8 cellular contexts compared by ENCODE assay signal in genomic region chr22:31944700-31945477, GRCh38. TPM values are rescaled to one million over a fixed set of nuclear protein-coding genes. Genes with fewer than 3 reads are reported as not detected.
DNase-seq lines count a peak whose midpoint lies in the region; ATAC-seq and TF ChIP-seq lines count a peak whose summit lies in the region.

No MANE protein-coding gene starts in this region.

- in situ Hi-C loops in GM23248 (cut with MboI), result no loop called here

- WGBS in GM23248 (ENCODE audit: low coverage in 1 of 2, low lambda C conversion rate in 2 of 2, missing lambda C conversion rate in 2 of 2), 2 experiments, result 3% methylated on average over 38 to 64 of the region's 77 CpGs

- no peaks in the 10 kb centered on the region for H4K20me1 ChIP-seq in GM23248 (ENCODE audit: insufficient read depth)
- H4K20me1 ChIP-seq in Loucy (ENCODE audit: insufficient read depth, low read length, poor library complexity, severe bottlenecking), result peaks cover 47% of the 10 kb centered on the region

- peak; percentile 27 for ATAC-seq in activated T-helper 17 cell treated with anti-CD3 and anti-CD28 coated beads, Interleukin-2, amount 50 U/mL, for 72 hours (replicated peaks)

- TF ChIP-seq CTCF in GM06990 (IDR thresholded peaks at IDR 0.05; ENCODE audit: insufficient read depth, low read length, poor library complexity, severe bottlenecking) (no peak), Loucy (conservative IDR thresholded peaks at IDR 0.05; ENCODE audit: low read length) (no peak), cardiac muscle cell (IDR thresholded peaks at IDR 0.05; ENCODE audit: low read depth, low read length) (no peak)

- intact Hi-C loops in posterior vena cava (cut with DNase I), result no loop called here

- no peaks in the 10 kb centered on the region for H3K27me3 Mint-ChIP-seq in activated T-helper 17 cell treated with anti-CD3 and anti-CD28 coated beads, Interleukin-2, amount 50 U/mL, for 72 hours

- H3K27me3 ChIP-seq in GM06990 (replicated peaks; ENCODE audit: control insufficient read depth, insufficient read depth, low read length) (no peaks in the 10 kb centered on the region), GM23248 (replicated peaks; ENCODE audit: insufficient read depth) (no peaks in the 10 kb centered on the region), Loucy (ENCODE audit: insufficient read depth, low read length, poor library complexity, severe bottlenecking) (no peaks in the 10 kb centered on the region), cardiac muscle cell (no peaks in the 10 kb centered on the region)

- no peak overlapping the region for H3K27ac Mint-ChIP-seq in activated T-helper 17 cell treated with anti-CD3 and anti-CD28 coated beads, Interleukin-2, amount 50 U/mL, for 72 hours

- peak overlapping the region; percentile 67 for H3K27ac ChIP-seq in GM23248
- H3K27ac ChIP-seq in cardiac muscle cell, result peak overlapping the region; percentile 98

- H3K9ac ChIP-seq in GM23248 (peak overlapping the region; percentile 92), Loucy (ENCODE audit: low read depth, low read length, poor library complexity, severe bottlenecking) (peak overlapping the region; percentile 97)

- peaks cover 13% of the 10 kb centered on the region for H3K4me1 Mint-ChIP-seq in activated T-helper 17 cell treated with anti-CD3 and anti-CD28 coated beads, Interleukin-2, amount 50 U/mL, for 72 hours

- DNase-seq in GM06990 (ENCODE audit: extremely low read depth, insufficient read length) (peak; percentile 27), GM23248 (peak; percentile 60), cardiac muscle cell (ENCODE audit: low read depth in 1 of 2, low spot score in 1 of 2) (peak; percentile 19 to 52), posterior vena cava (ENCODE audit: low spot score) (peak; percentile 83), NCI-H2107 (lab: John Stamatoyannopoulos, UW) (no peak), cerebellar cortex (ENCODE audit: low spot score) (no peak)

- H3K79me2 ChIP-seq in GM23248 (ENCODE audit: insufficient read depth) (peaks cover 53% of the 10 kb centered on the region), Loucy (ENCODE audit: insufficient read depth, low read length) (peaks cover 53% of the 10 kb centered on the region)

- H3K4me3 ChIP-seq in GM06990 (replicated peaks; ENCODE audit: low read depth, low read length), result peak overlapping the region; percentile 95
- peak overlapping the region; percentile 100 for H3K4me3 ChIP-seq in GM23248
- H3K4me3 ChIP-seq in Loucy (ENCODE audit: low read length, poor library complexity, severe bottlenecking), result peak overlapping the region; percentile 95
- H3K4me3 ChIP-seq in cardiac muscle cell, result peak overlapping the region; percentile 95

- H3F3A ChIP-seq in GM23248 (ENCODE audit: insufficient read depth), result peaks cover 29% of the 10 kb centered on the region
- no peaks in the 10 kb centered on the region for H3F3A ChIP-seq in Loucy (ENCODE audit: low read depth)

- peak overlapping the region; percentile 55; the same call in 1 of the 2 replicates for H2AFZ ChIP-seq in GM23248
- H2AFZ ChIP-seq in Loucy (ENCODE audit: low read length), result peak overlapping the region; percentile 29; the same call in 1 of the 2 replicates

- H3K36me3 ChIP-seq in GM06990 (ENCODE audit: control insufficient read depth, insufficient read depth, low read length), result no peaks in the 10 kb centered on the region; the same call in 1 of the 2 replicates
- H3K36me3 ChIP-seq in GM23248 (ENCODE audit: low read depth), result peaks cover 13% of the 10 kb centered on the region; the same call in 1 of the 2 replicates
- H3K36me3 ChIP-seq in Loucy (ENCODE audit: insufficient read depth, low read length), result peaks cover 16% of the 10 kb centered on the region; the same call in 1 of the 2 replicates
- no peaks in the 10 kb centered on the region for H3K36me3 ChIP-seq in cardiac muscle cell

- H3K4me1 ChIP-seq in GM23248 (ENCODE audit: insufficient read depth) (peaks cover 19% of the 10 kb centered on the region), Loucy (ENCODE audit: insufficient read depth, low read length, poor library complexity, severe bottlenecking) (peaks cover 40% of the 10 kb centered on the region), cardiac muscle cell (ENCODE audit: low read depth) (peaks cover 13% of the 10 kb centered on the region)

- no peaks in the 10 kb centered on the region for H3K9me2 ChIP-seq in GM23248 (ENCODE audit: insufficient read depth)
- no peaks in the 10 kb centered on the region for H3K9me2 ChIP-seq in Loucy (replicated peaks; ENCODE audit: low read depth, low read length)

- H3K4me2 ChIP-seq in GM23248 (ENCODE audit: unreplicated experiment) (peak overlapping the region; percentile 93), Loucy (ENCODE audit: low read depth, low read length, poor library complexity, severe bottlenecking) (peak overlapping the region; percentile 90)

- H3K4me3 Mint-ChIP-seq in activated T-helper 17 cell treated with anti-CD3 and anti-CD28 coated beads, Interleukin-2, amount 50 U/mL, for 72 hours, result peak overlapping the region; percentile 86

- peaks cover 30% of the 10 kb centered on the region for H3K36me3 Mint-ChIP-seq in activated T-helper 17 cell treated with anti-CD3 and anti-CD28 coated beads, Interleukin-2, amount 50 U/mL, for 72 hours (ENCODE audit: low read depth)

- no peaks in the 10 kb centered on the region for H3K9me3 ChIP-seq in GM23248 (ENCODE audit: low read depth)
- no peaks in the 10 kb centered on the region for H3K9me3 ChIP-seq in Loucy (ENCODE audit: insufficient read depth, low read depth, low read length)
- no peaks in the 10 kb centered on the region for H3K9me3 ChIP-seq in cardiac muscle cell (ENCODE audit: low read depth)

- no peaks in the 10 kb centered on the region for H3K9me3 Mint-ChIP-seq in activated T-helper 17 cell treated with anti-CD3 and anti-CD28 coated beads, Interleukin-2, amount 50 U/mL, for 72 hours

RNA-seq across cellular contexts. Expression of gene YWHAH, which starts 0.6 kb away (rescaled TPM):
- total RNA-seq in GM23248 (2014; rRNA removed; shearing (Covaris generic)), result 148 and 168 TPM in 2 replicates
- polyA plus RNA-seq in GM23248 (2016; fragmentation: Nextera tagmentation; extraction: Ambion mirVana) (237 and 248 TPM in 2 replicates), cardiac muscle cell (143 and 164 TPM in 2 replicates)
- total RNA-seq in activated T-helper 17 cell treated with anti-CD3 and anti-CD28 coated beads, Interleukin-2, amount 50 U/mL, for 72 hours, result 100 to 1,000 TPM; 168 to 211 TPM
- total RNA-seq in cardiac muscle cell (58.4 and 70.8 TPM in 2 replicates), posterior vena cava (100 to 1,000 TPM; 425 to 833 TPM)

Comparison
In these comparisons a context has a peak if more than half of its experiments do, and no peak if none do; other contexts are left out.
1. DNase-seq: peak in GM06990 (single experiment), GM23248 (single experiment), cardiac muscle cell (2 of 2) and posterior vena cava (single experiment); none in NCI-H2107 (single experiment) and cerebellar cortex (single experiment).
2. Peak in every context shown above with its lines, with median percentiles within 50 percentile points of each other: H3K4me3 ChIP-seq.